8 cellular contexts compared by ENCODE assay signal in the genomic region with DNA sequence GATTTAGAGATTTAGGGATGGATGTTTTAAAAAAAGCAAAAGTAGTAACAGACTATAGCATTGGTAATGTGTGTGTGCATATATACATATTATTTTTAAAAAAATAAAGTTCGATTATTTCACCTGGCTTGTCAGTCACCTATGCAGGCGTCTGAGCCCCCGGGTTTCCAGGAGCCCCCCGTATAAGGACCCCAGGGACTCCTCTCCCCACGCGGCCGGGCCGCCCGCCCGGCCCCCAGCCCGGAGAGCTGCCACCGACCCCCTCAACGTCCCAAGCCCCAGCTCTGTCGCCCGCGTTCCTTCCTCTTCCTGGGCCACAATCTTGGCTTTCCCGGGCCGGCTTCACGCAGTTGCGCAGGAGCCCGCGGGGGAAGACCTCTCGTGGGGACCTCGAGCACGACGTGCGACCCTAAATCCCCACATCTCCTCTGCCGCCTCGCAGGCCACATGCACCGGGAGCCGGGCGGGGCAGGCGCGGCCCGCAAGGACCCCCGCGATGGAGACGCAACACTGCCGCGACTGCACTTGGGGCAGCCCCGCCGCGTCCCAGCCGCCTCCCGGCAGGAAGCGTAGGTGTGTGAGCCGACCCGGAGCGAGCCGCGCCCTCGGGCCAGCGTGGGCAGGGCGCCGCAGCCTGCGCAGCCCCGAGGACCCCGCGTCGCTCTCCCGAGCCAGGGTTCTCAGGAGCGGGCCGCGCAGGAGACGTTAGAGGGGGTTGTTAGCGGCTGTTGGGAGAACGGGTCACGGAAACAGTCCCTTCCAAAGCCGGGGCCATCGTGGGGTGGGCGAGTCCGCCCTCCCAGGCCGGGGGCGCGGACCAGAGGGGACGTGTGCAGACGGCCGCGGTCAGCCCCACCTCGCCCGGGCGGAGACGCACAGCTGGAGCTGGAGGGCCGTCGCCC. TPM values are rescaled to one million over a fixed set of nuclear protein-coding genes. Genes with fewer than 3 reads are reported as not detected.
DNase-seq lines count a peak whose midpoint lies in the region; ATAC-seq and TF ChIP-seq lines count a peak whose summit lies in the region.

No MANE protein-coding gene starts in this region.

- H3K9me3 Mint-ChIP-seq in activated CD4-positive, alpha-beta memory T cell treated with anti-CD3 and anti-CD28 coated beads for 36 hours = peaks cover 2% of the 10 kb centered on the region

- TF ChIP-seq EP300 in sigmoid colon (IDR thresholded peaks at IDR 0.05) = no peak

- peaks cover 8% of the 10 kb centered on the region for H3K4me1 Mint-ChIP-seq in activated CD4-positive, alpha-beta memory T cell treated with anti-CD3 and anti-CD28 coated beads for 36 hours (ENCODE audit: low read depth)

- 1 to 37% methylated on average over 85 of the region's 85 CpGs for WGBS in sigmoid colon, 2 donors

- POLR2A ChIA-PET in AG04449 (lab: Yijun Ruan, JAX) = no interaction called here
- POLR2A ChIA-PET in activated CD4-positive, alpha-beta memory T cell treated with anti-CD3 and anti-CD28 coated beads for 36 hours (lab: Charles Lee) = no interaction called here

- H3K27me3 ChIP-seq in cardiac muscle cell = peaks cover 94% of the 10 kb centered on the region
- H3K27me3 ChIP-seq in sigmoid colon = peaks cover 27 to 47% (median 28%) of the 10 kb centered on the region in 3 donors

- no peaks in the 10 kb centered on the region for H3K36me3 Mint-ChIP-seq in activated CD4-positive, alpha-beta memory T cell treated with anti-CD3 and anti-CD28 coated beads for 36 hours

- peak overlapping the region; percentile 37 for H3K4me3 ChIP-seq in AG04449 (ENCODE audit: low read depth, low read length)
- H3K4me3 ChIP-seq in cardiac muscle cell = peak overlapping the region; percentile 44
- H3K4me3 ChIP-seq in sigmoid colon = peak overlapping the region; percentile 22 to 57 (median 49)

- ATAC-seq in GM21423 (IDR thresholded peaks at IDR 0.05; ENCODE audit: unreplicated experiment) (peak; percentile 32), GM18861 (IDR thresholded peaks at IDR 0.05; ENCODE audit: unreplicated experiment) (no peak)

- H3K27ac ChIP-seq in cardiac muscle cell (no peak overlapping the region), sigmoid colon (peak overlapping the region in 1 of 4 donors; percentile 1)

- CTCF ChIA-PET in AG04449 (lab: Yijun Ruan, JAX) = interaction anchor here (0.8 kb wide), 1 partner anchor 10 kb away, joined by 3 read pairs; no protein-coding TSS in a partner anchor
- CTCF ChIA-PET in activated CD4-positive, alpha-beta memory T cell treated with anti-CD3 and anti-CD28 coated beads for 36 hours (lab: Charles Lee) = no interaction called here

- no peak for TF ChIP-seq POLR2A in sigmoid colon (IDR thresholded peaks at IDR 0.05)

- intact Hi-C loops in activated CD4-positive, alpha-beta memory T cell treated with anti-CD3 and anti-CD28 coated beads for 36 hours (cut with micrococcal nuclease) = loop anchor here (1.0 kb wide), 1 partner anchor 13 kb away; no protein-coding TSS in a partner anchor
- intact Hi-C loops in sigmoid colon (cut with DNase I) = no loop called here

- no peak for TF ChIP-seq CTCF in AG04449 (IDR thresholded peaks at IDR 0.05; ENCODE audit: insufficient read depth, low read length, missing control alignments)
- TF ChIP-seq CTCF in cardiac muscle cell (IDR thresholded peaks at IDR 0.05; ENCODE audit: low read depth, low read length) = no peak
- no peak for TF ChIP-seq CTCF in sigmoid colon (IDR thresholded peaks at IDR 0.05)

- H3K27me3 Mint-ChIP-seq in activated CD4-positive, alpha-beta memory T cell treated with anti-CD3 and anti-CD28 coated beads for 36 hours = peaks cover 46% of the 10 kb centered on the region

- H3K9me3 ChIP-seq in cardiac muscle cell (ENCODE audit: low read depth) (no peaks in the 10 kb centered on the region), sigmoid colon (no peaks in the 10 kb centered on the region)

- H3K36me3 ChIP-seq in cardiac muscle cell = no peaks in the 10 kb centered on the region
- H3K36me3 ChIP-seq in sigmoid colon = no peaks in the 10 kb centered on the region

- H3K27ac Mint-ChIP-seq in activated CD4-positive, alpha-beta memory T cell treated with anti-CD3 and anti-CD28 coated beads for 36 hours = no peak overlapping the region

- peak overlapping the region; percentile 16 for H3K4me3 Mint-ChIP-seq in activated CD4-positive, alpha-beta memory T cell treated with anti-CD3 and anti-CD28 coated beads for 36 hours

- no peak for DNase-seq in AG04449 (ENCODE audit: low read depth, low spot score)
- DNase-seq in activated CD4-positive, alpha-beta memory T cell treated with anti-CD3 and anti-CD28 coated beads for 36 hours = peak; percentile 29
- peak in 1 of 2 donors; percentile 42 for DNase-seq in cardiac muscle cell (ENCODE audit: low read depth in 1 of 2, low spot score in 1 of 2)
- no peak for DNase-seq in sigmoid colon
- no peak for DNase-seq in kidney glomerular epithelial cell (lab: John Stamatoyannopoulos, UW)
- no peak for DNase-seq in NOMO-1 treated with DMSO at 0.1 percent for 48 hours (lab: John Stamatoyannopoulos, UW; ENCODE audit: unreplicated experiment)

- H3K4me1 ChIP-seq in cardiac muscle cell (ENCODE audit: low read depth) (no peaks in the 10 kb centered on the region), sigmoid colon (peaks cover 0 to 34% (median 32%) of the 10 kb centered on the region in 4 donors)

RNA-seq across cellular contexts. Expression of gene CCNA1, which starts 0.8 kb away (rescaled TPM):
- total RNA-seq in activated CD4-positive, alpha-beta memory T cell treated with anti-CD3 and anti-CD28 coated beads for 36 hours = under 1 TPM; 0.62 to 0.87 TPM
- total RNA-seq in cardiac muscle cell = 1.4 TPM in 1 of 2 replicates, not detected in the other
- polyA plus RNA-seq in cardiac muscle cell = 0.26 and 0.96 TPM in 2 replicates
- total RNA-seq in sigmoid colon = 1 to 10 TPM in 1 of 4 donors, under 1 TPM in 3; 0.33 to 1.4 (median 0.55) TPM
- polyA plus RNA-seq in sigmoid colon = under 1 TPM in 1 of 3 donors, not detected in 2; 0.54 TPM
